Comparison of ENCODE assay signal across 12 cellular contexts in genomic region chr17:40577611-40578065, GRCh38. TPM values are rescaled to one million over a fixed set of nuclear protein-coding genes. Genes with fewer than 3 reads are reported as not detected.
A peak's percentile ranks its signal among the peaks of the same experiment; 100 is the strongest.
DNase-seq lines count a peak whose midpoint lies in the region; ATAC-seq, FAIRE-seq and TF ChIP-seq lines count a peak whose summit lies in the region.
"Had no signal": no experiment of that assay in that cellular context is flagged by ENCODE, and none has a peak within 500 bp of the region (broad histone marks: within the 10 kb centered on the region; RNA-seq: fewer than 3 reads in every experiment).

No MANE protein-coding gene starts in this region.

- H3K4me1 ChIP-seq in ascending aorta = no peaks in the 10 kb centered on the region
- H3K4me1 ChIP-seq: body of pancreas had no signal

- no peaks in the 10 kb centered on the region for H3K27me3 ChIP-seq in bronchial epithelial cell (ENCODE audit: control insufficient read depth, insufficient read depth, low read length)
- no peaks in the 10 kb centered on the region for H3K27me3 ChIP-seq in ascending aorta
- H3K27me3 ChIP-seq: body of pancreas had no signal

- DNase-seq in GM12892 (ENCODE audit: insufficient read length) (no peak), GM20000 (ENCODE audit: low spot score) (peak; percentile 64), bronchial epithelial cell (ENCODE audit: low read depth) (no peak), posterior cingulate gyrus (no peak), NCI-H82 (lab: John Stamatoyannopoulos, UW) (no peak), ascending aorta (ENCODE audit: low spot score in 2 of 2) (no peak)
- DNase-seq: body of pancreas, NCI-H226 had no signal

- ATAC-seq in HG03196 (IDR thresholded peaks at IDR 0.05; ENCODE audit: unreplicated experiment) = peak; percentile 41
- no peak for ATAC-seq in GM19467 (IDR thresholded peaks at IDR 0.05; ENCODE audit: unreplicated experiment)
- ATAC-seq: body of pancreas, Right ventricle myocardium inferior had no signal

- peaks cover 0 to 16% of the 10 kb centered on the region in 2 donors for H3K9me3 ChIP-seq in ascending aorta

- H3K4me3 ChIP-seq in bronchial epithelial cell (ENCODE audit: low read depth, low read length) (no peak overlapping the region), ascending aorta (no peak overlapping the region)
- H3K4me3 ChIP-seq: body of pancreas had no signal

- no peak overlapping the region for H3K27ac ChIP-seq in ascending aorta
- H3K27ac ChIP-seq: body of pancreas had no signal

- TF ChIP-seq POLR2A in GM12892 (IDR thresholded peaks at IDR 0.05; ENCODE audit: low read depth, low read length) = no peak

- intact Hi-C loops in posterior cingulate gyrus (cut with DNase I) (loop anchor here (10.0 kb wide), 1 partner anchor 57 kb away; no protein-coding TSS in a partner anchor), ascending aorta (cut with DNase I) (no loop called here)

- H3K36me3 ChIP-seq in bronchial epithelial cell (ENCODE audit: control insufficient read depth, insufficient read depth, low read length) (no peaks in the 10 kb centered on the region), ascending aorta (no peaks in the 10 kb centered on the region)

- TF ChIP-seq CTCF in GM20000 (IDR thresholded peaks at IDR 0.05; ENCODE audit: extremely low read depth, missing control alignments) (no peak), bronchial epithelial cell (IDR thresholded peaks at IDR 0.05; ENCODE audit: insufficient read depth, low read length, severe bottlenecking) (no peak), ascending aorta (IDR thresholded peaks at IDR 0.05) (no peak)

- FAIRE-seq in GM12892 (lab: Jason Lieb, UNC) (peak; percentile 91), bronchial epithelial cell (lab: Jason Lieb, UNC) (peak; percentile 70)

RNA-seq across cellular contexts. Expression of gene CCR7, which starts 12.4 kb away (rescaled TPM):
- 167 TPM for polyA plus RNA-seq in GM12892 (2012; ENCODE audit: missing spikeins)
- total RNA-seq in bronchial epithelial cell (not detected in 2 replicates), ascending aorta (not detected)
- total RNA-seq: epithelial cell of proximal tubule, Right ventricle myocardium inferior had no signal
